In genomic region chr13:113882266-113882627, GRCh38 we compare ENCODE assay signal across 9 cellular contexts. TPM values are rescaled to one million over a fixed set of nuclear protein-coding genes. Genes with fewer than 3 reads are reported as not detected.
DNase-seq lines count a peak whose midpoint lies in the region; ATAC-seq and TF ChIP-seq lines count a peak whose summit lies in the region.
"Had no signal": no experiment of that assay in that cellular context is flagged by ENCODE, and none has a peak within 500 bp of the region (broad histone marks: within the 10 kb centered on the region; RNA-seq: fewer than 3 reads in every experiment).

No MANE protein-coding gene starts in this region.

- H3K36me3 ChIP-seq in BLaER1, result no peaks in the 10 kb centered on the region
- H3K36me3 ChIP-seq in body of pancreas (replicated peaks in 1 of 2; ENCODE audit: insufficient read depth in 1 of 2, low read depth in 2 of 2), result no peaks in the 10 kb centered on the region
- no peaks in the 10 kb centered on the region for H3K36me3 ChIP-seq in sigmoid colon

- H3K9me3 ChIP-seq in BLaER1 (no peaks in the 10 kb centered on the region), body of pancreas (no peaks in the 10 kb centered on the region), sigmoid colon (no peaks in the 10 kb centered on the region)

- DNase-seq in body of pancreas (peak in 3 of 4 donors; percentile 43 to 55 (median 52)), islet precursor cell (peak; percentile 52), sigmoid colon (no peak), cerebellum (ENCODE audit: low spot score) (no peak), cerebellar nuclear complex (lab: John Stamatoyannopoulos, UW) (no peak)
- DNase-seq in activated T-cell treated with anti-CD3 and anti-CD28 coated beads, Interleukin-2, amount 50 U/mL, for 48 hours, result no peak

- peak overlapping the region; percentile 80 for H3K4me2 ChIP-seq in BLaER1

- no peaks in the 10 kb centered on the region for H3K27me3 ChIP-seq in BLaER1
- no peaks in the 10 kb centered on the region for H3K27me3 ChIP-seq in body of pancreas
- no peaks in the 10 kb centered on the region for H3K27me3 ChIP-seq in sigmoid colon

- no peak for TF ChIP-seq EP300 in sigmoid colon (IDR thresholded peaks at IDR 0.05)

- H3K4me3 ChIP-seq in BLaER1 (no peak overlapping the region), body of pancreas (no peak overlapping the region), sigmoid colon (no peak overlapping the region)
- H3K4me3 ChIP-seq: K562 had no signal

- TF ChIP-seq POLR2A in body of pancreas (IDR thresholded peaks at IDR 0.05) (no peak), sigmoid colon (IDR thresholded peaks at IDR 0.05) (no peak)

- H3K27ac ChIP-seq in BLaER1 (peak overlapping the region; percentile 63), body of pancreas (peak overlapping the region; percentile 68 to 86 (median 79)), sigmoid colon (peak overlapping the region; percentile 10 to 77 (median 55))

- intact Hi-C loops in body of pancreas (cut with DNase I), result no loop called here
- intact Hi-C loops in sigmoid colon (cut with DNase I), result no loop called here

- ATAC-seq in body of pancreas, result peak; percentile 70
- no peak for ATAC-seq in HG03159 (IDR thresholded peaks at IDR 0.05; ENCODE audit: unreplicated experiment)
- ATAC-seq: K562 had no signal

- TF ChIP-seq CTCF in body of pancreas (IDR thresholded peaks at IDR 0.05), result no peak
- no peak for TF ChIP-seq CTCF in sigmoid colon (IDR thresholded peaks at IDR 0.05)

- peaks cover 45% of the 10 kb centered on the region for H3K4me1 ChIP-seq in BLaER1
- peaks cover 37% of the 10 kb centered on the region for H3K4me1 ChIP-seq in body of pancreas
- peaks cover 0 to 35% (median 26%) of the 10 kb centered on the region in 4 donors for H3K4me1 ChIP-seq in sigmoid colon

- no peaks in the 10 kb centered on the region for H4K20me1 ChIP-seq in BLaER1

- WGBS in body of pancreas, 2 donors, result 30 to 41% methylated on average over 7 to 8 of the region's 8 CpGs
- WGBS in sigmoid colon, 2 donors, result 46 to 73% methylated on average over 8 of the region's 8 CpGs

- peak overlapping the region; percentile 36; the same call in 1 of the 2 replicates for H3K9ac ChIP-seq in BLaER1

RNA-seq across cellular contexts. Expression of gene GAS6, which starts 18.4 kb away (rescaled TPM):
- total RNA-seq in body of pancreas (100 to 1,000 TPM in 1 of 2 donors, 10 to 100 TPM in 1; 83.0 to 145 TPM), sigmoid colon (100 to 1,000 TPM in 1 of 4 donors, 10 to 100 TPM in 3; 34.4 to 105 (median 70.4) TPM), cerebellum (18.1 TPM)
- 100 to 1,000 TPM in 1 of 3 donors, 10 to 100 TPM in 2; 27.0 to 101 (median 28.2) TPM for polyA plus RNA-seq in sigmoid colon

Comparison
In these comparisons a context has a peak if more than half of its experiments do, and no peak if none do; other contexts are left out.
1. DNase-seq: peak in body of pancreas (3 of 4) and islet precursor cell (single experiment); none in sigmoid colon (single experiment), activated T-cell treated with anti-CD3 and anti-CD28 coated beads, Interleukin-2, amount 50 U/mL, for 48 hours (0 of 2), cerebellum (single experiment) and cerebellar nuclear complex (0 of 2).
2. Peak in every context shown above with its lines, with median percentiles within 50 percentile points of each other: H3K27ac ChIP-seq.